Comparison of ENCODE assay signal across 9 cellular contexts in the genomic region with DNA sequence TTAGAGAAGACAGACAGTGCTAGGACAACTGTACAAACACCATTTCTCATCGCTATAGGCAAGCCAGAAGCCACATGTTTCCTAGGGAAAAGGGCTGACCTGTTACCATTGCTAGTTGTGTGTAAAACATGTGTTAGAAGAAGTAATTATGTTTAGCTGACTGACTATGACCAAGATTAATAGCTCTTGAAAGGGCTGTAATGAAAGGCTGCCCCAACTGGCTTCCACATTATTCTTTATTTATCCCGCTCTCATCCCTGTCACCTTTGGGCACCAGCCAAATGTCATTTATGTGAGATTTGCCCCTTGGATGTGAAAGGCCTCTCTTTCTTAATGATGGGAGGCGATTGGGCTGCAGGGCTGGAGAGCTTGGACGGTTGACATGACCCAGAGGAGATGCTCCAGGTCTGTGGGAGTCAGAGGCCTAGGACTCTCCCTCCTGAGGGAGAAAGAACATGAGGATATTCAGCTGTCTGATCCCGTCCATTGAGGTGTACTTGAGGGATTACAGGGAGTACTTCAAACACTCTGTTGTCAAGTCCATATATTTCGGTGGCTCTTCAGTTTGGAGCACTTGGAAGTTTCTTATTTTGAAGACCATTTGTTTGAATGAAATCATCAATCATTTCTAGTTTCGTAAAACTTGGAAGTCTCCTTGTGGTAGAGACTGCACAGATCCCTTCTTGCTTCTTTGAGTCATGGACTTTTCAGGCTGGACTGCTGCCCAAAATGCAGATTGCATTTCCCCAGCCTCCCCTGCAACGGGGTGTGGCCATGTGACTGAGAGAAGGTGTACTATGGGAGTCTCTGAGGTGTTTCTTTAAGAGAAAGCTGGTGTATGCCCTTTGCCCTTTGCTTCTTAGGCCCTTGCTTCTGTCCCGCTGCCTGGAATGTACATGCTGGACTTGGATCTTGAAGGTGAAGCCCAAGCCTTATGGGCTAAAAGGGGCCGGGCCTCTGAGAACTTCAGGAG. TPM values are rescaled to one million over a fixed set of nuclear protein-coding genes. Genes with fewer than 3 reads are reported as not detected.
DNase-seq lines count a peak whose midpoint lies in the region; ATAC-seq and TF ChIP-seq lines count a peak whose summit lies in the region.
"Had no signal": no experiment of that assay in that cellular context is flagged by ENCODE, and none has a peak within 500 bp of the region (broad histone marks: within the 10 kb centered on the region; RNA-seq: fewer than 3 reads in every experiment).

No MANE protein-coding gene starts in this region.

- intact Hi-C loops in colonic mucosa (cut with DNase I), result no loop called here

- H2BK5ac ChIP-seq in neuronal stem cell (ENCODE audit: low read length), result no peak overlapping the region

- no peak overlapping the region for H2BK15ac ChIP-seq in neuronal stem cell (ENCODE audit: low read length)

- H3K4me1 Mint-ChIP-seq in GM23338, result peaks cover 18% of the 10 kb centered on the region; the same call in 2 of the 3 replicates
- H3K4me1 Mint-ChIP-seq in activated naive CD4-positive, alpha-beta T cell treated with anti-CD3 and anti-CD28 coated beads, Interleukin-2, amount 10 ng/mL, durations not matched to agents 7 days and 5 days, result no peaks in the 10 kb centered on the region

- no peak overlapping the region for H2AFZ ChIP-seq in GM23338
- peak overlapping the region; percentile 9 for H2AFZ ChIP-seq in neuronal stem cell (ENCODE audit: low read length)

- no peak overlapping the region for H2AK5ac ChIP-seq in neuronal stem cell (ENCODE audit: low read depth, low read length)

- H3K4me2 ChIP-seq in GM23338 (no peak overlapping the region), neuronal stem cell (ENCODE audit: insufficient read depth, low read length, poor library complexity, severe bottlenecking) (peak overlapping the region; percentile 27)

- no peak overlapping the region for H3K14ac ChIP-seq in neuronal stem cell (ENCODE audit: low read length)

- no peaks in the 10 kb centered on the region for H3K9me3 ChIP-seq in colonic mucosa
- H3K9me3 ChIP-seq in neuronal stem cell (replicated peaks in 1 of 2; ENCODE audit: control insufficient read depth in 2 of 2, insufficient read depth in 1 of 2, low read depth in 1 of 2, low read length in 2 of 2), result no peaks in the 10 kb centered on the region

- H4K8ac ChIP-seq in neuronal stem cell (ENCODE audit: low read depth, low read length), result no peak overlapping the region

- H3K36me3 Mint-ChIP-seq in GM23338 (ENCODE audit: low read depth), result no peaks in the 10 kb centered on the region; the same call in 1 of the 3 replicates
- H3K36me3 Mint-ChIP-seq in activated naive CD4-positive, alpha-beta T cell treated with anti-CD3 and anti-CD28 coated beads, Interleukin-2, amount 10 ng/mL, durations not matched to agents 7 days and 5 days, result no peaks in the 10 kb centered on the region

- no peak overlapping the region for H4K91ac ChIP-seq in neuronal stem cell (ENCODE audit: low read depth, low read length, poor library complexity)

- H2BK120ac ChIP-seq in neuronal stem cell (ENCODE audit: low read depth, low read length), result no peak overlapping the region

- WGBS in neuronal stem cell (ENCODE audit: extremely low coverage in 2 of 2, insufficient read length in 2 of 2, insufficient replicate concordance in 1 of 2), 2 donors, result no CpG with 5 or more reads among the region's 10 CpGs

- no peak overlapping the region for H3K27ac ChIP-seq in GM23338 (ENCODE audit: low read depth)
- peak overlapping the region; percentile 19 for H3K27ac ChIP-seq in colonic mucosa
- no peak overlapping the region for H3K27ac ChIP-seq in neuronal stem cell (replicated peaks; ENCODE audit: low read length)

- H3K4me1 ChIP-seq in GM23338 (ENCODE audit: insufficient read depth) (peaks cover 7% of the 10 kb centered on the region; the same call in 1 of the 2 replicates), colonic mucosa (peaks cover 8% of the 10 kb centered on the region), neuronal stem cell (ENCODE audit: control insufficient read depth in 2 of 2, insufficient read depth in 1 of 2, low read depth in 1 of 2, low read length in 2 of 2) (peaks cover 13 to 34% of the 10 kb centered on the region in 2 donors)

- no peaks in the 10 kb centered on the region for H3K27me3 ChIP-seq in GM23338 (ENCODE audit: insufficient read depth)
- H3K27me3 ChIP-seq in colonic mucosa, result no peaks in the 10 kb centered on the region
- H3K27me3 ChIP-seq in neuronal stem cell (ENCODE audit: control insufficient read depth in 3 of 3, insufficient read depth in 3 of 3, low read depth in 1 of 3, low read length in 3 of 3), result no peaks in the 10 kb centered on the region
- H3K27me3 ChIP-seq: dorsolateral prefrontal cortex had no signal

- H3K4ac ChIP-seq in neuronal stem cell (ENCODE audit: low read length), result no peak overlapping the region

- no peak overlapping the region for H2BK12ac ChIP-seq in neuronal stem cell (ENCODE audit: low read length)

- no peak overlapping the region for H3K4me3 Mint-ChIP-seq in GM23338
- no peak overlapping the region for H3K4me3 Mint-ChIP-seq in activated naive CD4-positive, alpha-beta T cell treated with anti-CD3 and anti-CD28 coated beads, Interleukin-2, amount 10 ng/mL, durations not matched to agents 7 days and 5 days

- no peak overlapping the region for H3K23ac ChIP-seq in neuronal stem cell (ENCODE audit: low read depth, low read length, poor library complexity)

- H3K4me3 ChIP-seq in GM23338, result no peak overlapping the region
- H3K4me3 ChIP-seq in colonic mucosa, result no peak overlapping the region
- H3K4me3 ChIP-seq in neuronal stem cell (ENCODE audit: low read length in 2 of 2), result no peak overlapping the region

- peak overlapping the region; percentile 0; the same call in 1 of the 2 replicates for H3K27ac Mint-ChIP-seq in GM23338
- H3K27ac Mint-ChIP-seq in activated naive CD4-positive, alpha-beta T cell treated with anti-CD3 and anti-CD28 coated beads, Interleukin-2, amount 10 ng/mL, durations not matched to agents 7 days and 5 days, result no peak overlapping the region

- no peaks in the 10 kb centered on the region; the same call in 2 of the 3 replicates for H3K9me3 Mint-ChIP-seq in GM23338
- H3K9me3 Mint-ChIP-seq in activated naive CD4-positive, alpha-beta T cell treated with anti-CD3 and anti-CD28 coated beads, Interleukin-2, amount 10 ng/mL, durations not matched to agents 7 days and 5 days, result no peaks in the 10 kb centered on the region

- TF ChIP-seq CTCF in GM23338 (conservative IDR thresholded peaks at IDR 0.05; ENCODE audit: low read depth in 2 of 2) (no peak), colonic mucosa (IDR thresholded peaks at IDR 0.05) (no peak)

- no peaks in the 10 kb centered on the region for H3K36me3 ChIP-seq in GM23338 (ENCODE audit: insufficient read depth)
- H3K36me3 ChIP-seq in colonic mucosa, result no peaks in the 10 kb centered on the region
- no peaks in the 10 kb centered on the region for H3K36me3 ChIP-seq in neuronal stem cell (replicated peaks in 1 of 2; ENCODE audit: control insufficient read depth in 2 of 2, insufficient read depth in 2 of 2, low read length in 2 of 2)

- peak overlapping the region in 1 of 2 donors; percentile 44 for H3K9ac ChIP-seq in colonic mucosa (ENCODE audit: low read depth in 2 of 2, low read length in 2 of 2)
- no peak overlapping the region for H3K9ac ChIP-seq in neuronal stem cell (ENCODE audit: low read depth, low read length, poor library complexity)

- CTCF ChIA-PET in activated naive CD4-positive, alpha-beta T cell treated with anti-CD3 and anti-CD28 coated beads, Interleukin-2, amount 10 ng/mL, durations not matched to agents 7 days and 5 days (lab: Charles Lee), result interaction anchor here (1.2 to 1.7 kb wide), 4 partner anchors 12 to 140 kb away, joined by 3 to 12 read pairs (median 4); no protein-coding TSS in a partner anchor

- no peaks in the 10 kb centered on the region for H3K27me3 Mint-ChIP-seq in GM23338 (ENCODE audit: insufficient read depth, low read depth, poor library complexity)
- H3K27me3 Mint-ChIP-seq in activated naive CD4-positive, alpha-beta T cell treated with anti-CD3 and anti-CD28 coated beads, Interleukin-2, amount 10 ng/mL, durations not matched to agents 7 days and 5 days, result no peaks in the 10 kb centered on the region

- no peak overlapping the region for H3K18ac ChIP-seq in neuronal stem cell (ENCODE audit: low read length)

- peaks cover 43% of the 10 kb centered on the region for H3K79me2 ChIP-seq in GM23338 (replicated peaks; ENCODE audit: insufficient read depth)

- no peaks in the 10 kb centered on the region for H3K79me1 ChIP-seq in neuronal stem cell (ENCODE audit: low read depth, low read length)

- H3K9me2 ChIP-seq in GM23338 (ENCODE audit: insufficient read depth), result no peaks in the 10 kb centered on the region

- DNase-seq in GM23338 (ENCODE audit: low spot score) (no peak), NCI-H446 treated with DMSO at 0.1 percent for 48 hours (lab: John Stamatoyannopoulos, UW) (peak; percentile 22), colonic mucosa (peak; percentile 87), neuronal stem cell (ENCODE audit: low spot score) (no peak), SIG-M5 treated with dmso at 0.1 percent for 504 hours (lab: John Stamatoyannopoulos, UW; ENCODE audit: unreplicated experiment) (no peak), A172 (ENCODE audit: low spot score) (no peak)
- no peak for DNase-seq in activated naive CD4-positive, alpha-beta T cell treated with anti-CD3 and anti-CD28 coated beads, Interleukin-2, amount 10 ng/mL, durations not matched to agents 7 days and 5 days
- DNase-seq: dorsolateral prefrontal cortex had no signal

- no peaks in the 10 kb centered on the region; the same call in 1 of the 2 replicates for H4K20me1 ChIP-seq in GM23338 (replicated peaks; ENCODE audit: insufficient read depth)

- no peaks in the 10 kb centered on the region for H3F3A ChIP-seq in GM23338 (replicated peaks; ENCODE audit: low read depth)

- ATAC-seq in GM23338 (no peak), GM21825 (IDR thresholded peaks at IDR 0.05; ENCODE audit: unreplicated experiment) (no peak)

TF ChIP-seq in GM23338, 12 proteins besides CTCF, POLR2A, EP300 and RAD21 (continues in another document):
- TF ChIP-seq CREB1 (CRISPR knock-in tag; IDR thresholded peaks at IDR 0.05; ENCODE audit: low read depth) (no peak), STAT1 (IDR thresholded peaks at IDR 0.05; ENCODE audit: unreplicated experiment) (no peak), NANOG (IDR thresholded peaks at IDR 0.05; ENCODE audit: borderline replicate concordance) (no peak), ZNF331 (CRISPR knock-in tag; IDR thresholded peaks at IDR 0.05; ENCODE audit: low read depth) (no peak)

RNA-seq across cellular contexts. Expression of a gene that starts 51.3 kb away (rescaled TPM):
- total RNA-seq in GM23338 (2014; rRNA removed; shearing (Covaris generic)), result 69.6 and 74.3 TPM in 2 replicates
- polyA plus RNA-seq in GM23338 (2016; fragmentation: Nextera tagmentation; extraction: Ambion mirVana), result 13.1 and 17.7 TPM in 2 replicates
- total RNA-seq in colonic mucosa, result 10 to 100 TPM; 38.3 to 39.2 TPM
- 40.2 TPM for polyA plus RNA-seq in neuronal stem cell (2013, experiment 1 of 2)
- polyA plus RNA-seq in neuronal stem cell (2013, experiment 2 of 2), result 40.3 TPM
- total RNA-seq in A172 (2014; rRNA removed; shearing (Covaris generic)), result 48.1 and 48.3 TPM in 2 replicates

RNA-seq across cellular contexts. Expression of a gene that starts 51.6 kb away (rescaled TPM):
- total RNA-seq in GM23338 (2014; rRNA removed; shearing (Covaris generic)), result 10.3 and 11.4 TPM in 2 replicates
- polyA plus RNA-seq in GM23338 (2016; fragmentation: Nextera tagmentation; extraction: Ambion mirVana), result 19.9 and 21.3 TPM in 2 replicates
- 1 to 10 TPM; 1.6 to 5.5 TPM for total RNA-seq in colonic mucosa
- 13.2 TPM for polyA plus RNA-seq in neuronal stem cell (2013, experiment 1 of 2)
- 13.8 TPM for polyA plus RNA-seq in neuronal stem cell (2013, experiment 2 of 2)
- 8.7 and 9.2 TPM in 2 replicates for total RNA-seq in A172 (2014; rRNA removed; shearing (Covaris generic))

Comparison
In these comparisons a context has a peak if more than half of its experiments do, and no peak if none do; other contexts are left out.
1. DNase-seq: peak in NCI-H446 treated with DMSO at 0.1 percent for 48 hours (single experiment) and colonic mucosa (single experiment); none in GM23338 (single experiment), neuronal stem cell (single experiment), SIG-M5 treated with dmso at 0.1 percent for 504 hours (single experiment), activated naive CD4-positive, alpha-beta T cell treated with anti-CD3 and anti-CD28 coated beads, Interleukin-2, amount 10 ng/mL, durations not matched to agents 7 days and 5 days (single experiment) and A172 (single experiment).